In the genomic region with DNA sequence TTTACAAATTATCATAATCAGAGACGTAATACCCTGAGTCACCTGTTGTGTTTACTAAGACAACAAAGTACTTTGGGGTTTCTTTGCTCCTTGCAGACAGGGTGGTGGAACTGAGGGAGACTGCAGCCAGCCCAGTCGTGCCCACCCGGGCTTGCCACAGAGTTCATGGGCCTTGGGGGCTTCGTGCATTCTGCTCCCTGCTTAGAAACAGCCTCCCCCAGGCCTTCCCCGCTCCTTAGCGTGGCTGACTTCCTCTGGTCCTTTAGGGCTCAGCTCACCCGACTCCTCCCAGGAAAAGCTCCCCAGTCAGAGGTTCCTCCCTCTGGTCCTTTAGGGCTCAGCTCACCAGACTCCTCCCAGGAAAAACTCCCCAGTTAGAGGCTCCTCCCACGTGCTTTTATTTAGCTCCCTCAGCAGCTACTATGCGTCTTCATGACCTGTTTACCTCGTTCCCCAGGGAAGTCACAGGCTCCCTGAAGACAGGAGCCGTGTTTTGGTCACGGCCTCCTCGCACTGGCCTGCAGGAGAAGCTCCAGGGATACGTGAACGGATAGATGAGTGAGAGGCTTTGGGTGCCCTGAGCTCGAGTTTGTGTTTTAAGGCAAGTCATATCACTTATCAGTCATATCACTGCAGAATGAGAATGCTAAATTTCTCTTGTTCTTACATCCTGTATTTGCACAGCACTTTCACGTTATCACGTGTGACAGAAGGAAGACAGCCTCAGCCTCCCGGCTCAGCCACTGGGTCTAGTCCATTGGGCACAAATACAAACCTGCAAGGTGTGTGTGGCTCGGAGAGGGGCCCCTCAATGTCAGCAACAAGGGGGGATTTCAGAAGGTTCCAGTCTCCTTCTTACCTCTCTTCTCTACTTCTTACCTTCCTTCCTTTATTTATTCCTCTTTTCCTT, we compare ENCODE assay signal across 8 cellular contexts. TPM values are rescaled to one million over a fixed set of nuclear protein-coding genes. Genes with fewer than 3 reads are reported as not detected.
A peak's percentile ranks its signal among the peaks of the same experiment; 100 is the strongest.
DNase-seq lines count a peak whose midpoint lies in the region; ATAC-seq lines count a peak whose summit lies in the region.

No MANE protein-coding gene starts in this region.

- peak overlapping the region; percentile 46 to 86 for H3K27ac Mint-ChIP-seq in natural killer cell treated with Interleukin-12 subunit alpha and Interleukin-12 subunit beta and Interleukin-15 and Interleukin-18, amount 100 ng/mL, for 72 hours

- H3K4me3 Mint-ChIP-seq in natural killer cell treated with Interleukin-12 subunit alpha and Interleukin-12 subunit beta and Interleukin-15 and Interleukin-18, amount 100 ng/mL, for 72 hours = peak overlapping the region; percentile 85

- no peaks in the 10 kb centered on the region for H3K36me3 Mint-ChIP-seq in natural killer cell treated with Interleukin-12 subunit alpha and Interleukin-12 subunit beta and Interleukin-15 and Interleukin-18, amount 100 ng/mL, for 72 hours

- ATAC-seq in natural killer cell treated with Interleukin-12 subunit alpha and Interleukin-12 subunit beta and Interleukin-15 and Interleukin-18, amount 100 ng/mL, for 72 hours = peak; percentile 67 to 87
- no peak for ATAC-seq in GM19463 (IDR thresholded peaks at IDR 0.05; ENCODE audit: unreplicated experiment)

- peaks cover 48 to 57% of the 10 kb centered on the region in 2 donors for H3K4me1 Mint-ChIP-seq in natural killer cell treated with Interleukin-12 subunit alpha and Interleukin-12 subunit beta and Interleukin-15 and Interleukin-18, amount 100 ng/mL, for 72 hours (ENCODE audit: low read depth in 2 of 2)

- H3K9me3 Mint-ChIP-seq in natural killer cell treated with Interleukin-12 subunit alpha and Interleukin-12 subunit beta and Interleukin-15 and Interleukin-18, amount 100 ng/mL, for 72 hours = no peaks in the 10 kb centered on the region

- DNase-seq in activated naive CD4-positive, alpha-beta T cell treated with Interleukin-2 at 50 U/mL for 16 hours = peak; percentile 42
- DNase-seq in activated naive CD4-positive, alpha-beta T cell (lab: John Stamatoyannopoulos, UW) = no peak
- DNase-seq in Kasumi-1 (lab: John Stamatoyannopoulos, UW) = peak; percentile 91 to 92
- DNase-seq in activated T-cell treated with anti-CD3 and anti-CD28 coated beads, Interleukin-2, amount 50 U/mL, for 48 hours = peak; percentile 67 to 70
- no peak for DNase-seq in natural killer cell treated with Interleukin-12 subunit alpha and Interleukin-12 subunit beta and Interleukin-15 and Interleukin-18, amount 100 ng/mL, for 72 hours (ENCODE audit: low spot score)
- no peak for DNase-seq in head of caudate nucleus
- no peak for DNase-seq in HCEC 1CT

- no peaks in the 10 kb centered on the region for H3K27me3 Mint-ChIP-seq in natural killer cell treated with Interleukin-12 subunit alpha and Interleukin-12 subunit beta and Interleukin-15 and Interleukin-18, amount 100 ng/mL, for 72 hours

- intact Hi-C loops in head of caudate nucleus (cut with DNase I) = no loop called here

RNA-seq across cellular contexts. Expression of gene VIPR2, which starts 52.7 kb away (rescaled TPM):
- under 1 TPM; 0.36 to 0.45 TPM for total RNA-seq in natural killer cell treated with Interleukin-12 subunit alpha and Interleukin-12 subunit beta and Interleukin-15 and Interleukin-18, amount 100 ng/mL, for 72 hours

Comparison
In these comparisons a context has a peak if more than half of its experiments do, and no peak if none do; other contexts are left out.
1. DNase-seq: peak in activated naive CD4-positive, alpha-beta T cell treated with Interleukin-2 at 50 U/mL for 16 hours (single experiment), Kasumi-1 (2 of 2) and activated T-cell treated with anti-CD3 and anti-CD28 coated beads, Interleukin-2, amount 50 U/mL, for 48 hours (2 of 2); none in activated naive CD4-positive, alpha-beta T cell (0 of 4), natural killer cell treated with Interleukin-12 subunit alpha and Interleukin-12 subunit beta and Interleukin-15 and Interleukin-18, amount 100 ng/mL, for 72 hours (single experiment), head of caudate nucleus (0 of 42) and HCEC 1CT (single experiment).